Comparison of ENCODE assay signal across 11 cellular contexts in the genomic region with DNA sequence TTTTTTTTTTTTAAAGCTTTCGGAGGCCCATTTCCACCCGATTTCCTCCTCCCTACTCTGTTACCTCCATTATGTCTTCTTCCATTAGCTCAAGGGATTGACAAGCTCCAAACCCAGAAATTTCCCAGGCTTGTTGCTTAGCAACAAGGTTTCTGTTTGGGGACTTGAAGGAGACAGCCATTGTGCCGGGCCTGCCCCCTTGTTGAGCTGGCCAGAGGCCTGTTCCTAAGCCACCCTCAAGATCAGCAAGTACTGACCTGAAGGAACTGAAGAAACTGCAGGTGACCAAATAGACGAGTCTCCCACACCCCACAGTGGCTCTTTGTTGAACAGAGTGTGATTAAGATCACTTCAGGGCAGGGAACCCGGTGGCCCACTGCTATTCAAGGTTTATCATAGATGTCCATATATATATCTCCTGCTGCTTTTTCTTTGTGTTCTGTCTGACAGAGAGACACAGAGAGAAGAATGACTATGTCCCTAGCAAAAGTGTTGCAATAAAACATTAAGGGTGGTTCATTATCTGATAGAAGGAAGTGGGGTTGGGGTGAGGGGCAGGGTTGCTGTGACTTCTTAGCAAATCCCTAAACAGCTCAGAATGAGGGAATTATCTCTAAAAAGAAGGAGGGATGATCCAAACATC.
DNase-seq lines count a peak whose midpoint lies in the region; ATAC-seq and TF ChIP-seq lines count a peak whose summit lies in the region.
"Had no signal": no experiment of that assay in that cellular context is flagged by ENCODE, and none has a peak within 500 bp of the region (broad histone marks: within the 10 kb centered on the region; RNA-seq: fewer than 3 reads in every experiment).

No MANE protein-coding gene starts in this region.

- peak overlapping the region; percentile 93 for H3K27ac ChIP-seq in angular gyrus (ENCODE audit: low read depth, low read length)
- H3K27ac ChIP-seq in left lung, result peak overlapping the region in 1 of 2 donors; percentile 43
- H3K27ac ChIP-seq: psoas muscle had no signal

- peaks cover 0 to 2% (median 0%) of the 10 kb centered on the region in 3 donors for H3K9me3 Mint-ChIP-seq in T-cell

- peaks cover 51% of the 10 kb centered on the region for H3K36me3 Mint-ChIP-seq in T-cell

- intact Hi-C loops in left lung (cut with DNase I), result no loop called here

- H3K9me3 ChIP-seq in left lung, result no peaks in the 10 kb centered on the region
- H3K9me3 ChIP-seq: psoas muscle had no signal

- no peak overlapping the region for H3K4me3 ChIP-seq in left lung
- H3K4me3 ChIP-seq: psoas muscle had no signal

- ATAC-seq in left lung (peak; percentile 90), HG02763 (IDR thresholded peaks at IDR 0.05; ENCODE audit: unreplicated experiment) (no peak), GM18511 (IDR thresholded peaks at IDR 0.05; ENCODE audit: unreplicated experiment) (no peak), T-cell (replicated peaks in 1 of 4) (no peak)

- no peaks in the 10 kb centered on the region for H3K27me3 ChIP-seq in left lung

- H3K4me3 Mint-ChIP-seq in T-cell, result no peak overlapping the region

- H3K27ac Mint-ChIP-seq in T-cell, result no peak overlapping the region

- H3K36me3 ChIP-seq in left lung, result no peaks in the 10 kb centered on the region

- TF ChIP-seq CTCF in left lung (IDR thresholded peaks at IDR 0.05), result no peak

- no peaks in the 10 kb centered on the region for H3K27me3 Mint-ChIP-seq in T-cell
- H3K27me3 Mint-ChIP-seq: CD4-positive, alpha-beta memory T cell had no signal

- CTCF ChIA-PET in T-cell (lab: Charles Lee), result no interaction called here

- peaks cover 13 to 28% of the 10 kb centered on the region in 2 donors for H3K4me1 ChIP-seq in left lung

- peak; percentile 57 to 62 for DNase-seq in AML-193 (lab: John Stamatoyannopoulos, UW)
- peak; percentile 1 for DNase-seq in NCI-H128 (lab: John Stamatoyannopoulos, UW; ENCODE audit: unreplicated experiment)
- no peak for DNase-seq in left lung
- DNase-seq in activated CD8-positive, alpha-beta memory T cell treated with anti-CD3 and anti-CD28 coated beads, Interleukin-2, amount 50 U/mL, for 48 hours, result no peak
- DNase-seq in T-cell, result no peak
- DNase-seq: activated naive CD4-positive, alpha-beta T cell; CD4-positive, alpha-beta memory T cell; psoas muscle had no signal

- peaks cover 41 to 71% (median 48%) of the 10 kb centered on the region in 3 donors for H3K4me1 Mint-ChIP-seq in T-cell

- POLR2A ChIA-PET in T-cell (lab: Charles Lee), result interaction anchor here in 1 of 2 donors (0.5 kb wide), 1 partner anchor 161 kb away, joined by 3 read pairs; no protein-coding TSS in a partner anchor

Comparison
In these comparisons a context has a peak if more than half of its experiments do, and no peak if none do; other contexts are left out.
1. DNase-seq: peak in AML-193 (2 of 2) and NCI-H128 (single experiment); none in left lung (0 of 2), activated CD8-positive, alpha-beta memory T cell treated with anti-CD3 and anti-CD28 coated beads, Interleukin-2, amount 50 U/mL, for 48 hours (single experiment) and T-cell (0 of 34).